In genomic region chr17:79473111-79473835, GRCh38 we compare ENCODE assay signal across 1 cellular context.
A peak's percentile ranks its signal among the peaks of the same experiment; 100 is the strongest.
TF ChIP-seq lines count a peak whose summit lies in the region.

No MANE protein-coding gene starts in this region.

TF ChIP-seq in A549, 52 proteins besides CTCF, POLR2A, EP300 and RAD21 (continued from another document):
- TF ChIP-seq HEYL (CRISPR knock-in tag; IDR thresholded peaks at IDR 0.05): no peak
- no peak for TF ChIP-seq PHF8 (IDR thresholded peaks at IDR 0.05; ENCODE audit: borderline replicate concordance, low read depth)
- peak; percentile 95 for TF ChIP-seq EHF (CRISPR knock-in tag; IDR thresholded peaks at IDR 0.05)
- TF ChIP-seq RNF2 (IDR thresholded peaks at IDR 0.05; ENCODE audit: borderline replicate concordance, low read depth): no peak
- TF ChIP-seq CHD2 (IDR thresholded peaks at IDR 0.05; ENCODE audit: low read length, partially characterized antibody): peak; percentile 37
- TF ChIP-seq, protein P1, sequence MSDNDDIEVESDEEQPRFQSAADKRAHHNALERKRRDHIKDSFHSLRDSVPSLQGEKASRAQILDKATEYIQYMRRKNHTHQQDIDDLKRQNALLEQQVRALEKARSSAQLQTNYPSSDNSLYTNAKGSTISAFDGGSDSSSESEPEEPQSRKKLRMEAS (IDR thresholded peaks at IDR 0.05): peak; percentile 87
- TF ChIP-seq RCOR1 (IDR thresholded peaks at IDR 0.05; ENCODE audit: low read depth, low read length): no peak
- TF ChIP-seq CEBPB (IDR thresholded peaks at IDR 0.05): peak; percentile 90 to 91
- TF ChIP-seq CBX2 (IDR thresholded peaks at IDR 0.05; ENCODE audit: borderline replicate concordance, low read depth): no peak
- TF ChIP-seq, protein P2, sequence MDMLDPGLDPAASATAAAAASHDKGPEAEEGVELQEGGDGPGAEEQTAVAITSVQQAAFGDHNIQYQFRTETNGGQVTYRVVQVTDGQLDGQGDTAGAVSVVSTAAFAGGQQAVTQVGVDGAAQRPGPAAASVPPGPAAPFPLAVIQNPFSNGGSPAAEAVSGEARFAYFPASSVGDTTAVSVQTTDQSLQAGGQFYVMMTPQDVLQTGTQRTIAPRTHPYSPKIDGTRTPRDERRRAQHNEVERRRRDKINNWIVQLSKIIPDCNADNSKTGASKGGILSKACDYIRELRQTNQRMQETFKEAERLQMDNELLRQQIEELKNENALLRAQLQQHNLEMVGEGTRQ (IDR thresholded peaks at IDR 0.05): peak; percentile 60; the same call in 1 of the 2 replicates
- no peak for TF ChIP-seq TFCP2L1 (CRISPR knock-in tag; IDR thresholded peaks at IDR 0.05)
- peak; percentile 99 for TF ChIP-seq GATA3 (IDR thresholded peaks at IDR 0.05; ENCODE audit: borderline replicate concordance)
- TF ChIP-seq EHMT2 (IDR thresholded peaks at IDR 0.05; ENCODE audit: low read depth): no peak
- no peak for TF ChIP-seq CBX8 (IDR thresholded peaks at IDR 0.05)
- TF ChIP-seq BHLHE40 (IDR thresholded peaks at IDR 0.05; ENCODE audit: low read depth, low read length): no peak; the same call in 1 of the 2 replicates
- peak; percentile 95 for TF ChIP-seq HOXB5 (CRISPR knock-in tag; IDR thresholded peaks at IDR 0.05)
- peak; percentile 25; the same call in 1 of the 2 replicates for TF ChIP-seq ZNF302 (CRISPR knock-in tag; IDR thresholded peaks at IDR 0.05)
- no peak for TF ChIP-seq NPAS2 (CRISPR knock-in tag; IDR thresholded peaks at IDR 0.05; ENCODE audit: borderline replicate concordance)
- TF ChIP-seq ZFP36 (IDR thresholded peaks at IDR 0.05; ENCODE audit: borderline replicate concordance, partially characterized antibody): no peak
- TF ChIP-seq NR3C1 (IDR thresholded peaks at IDR 0.05): no peak
- peak; percentile 76; the same call in 1 of the 2 replicates for TF ChIP-seq FOXS1 (CRISPR knock-in tag; IDR thresholded peaks at IDR 0.05)
- no peak for TF ChIP-seq ZC3H11A (IDR thresholded peaks at IDR 0.05)
- no peak for TF ChIP-seq HDAC2 (IDR thresholded peaks at IDR 0.05)
- no peak for TF ChIP-seq MAZ (IDR thresholded peaks at IDR 0.05; ENCODE audit: borderline replicate concordance, low read depth, low read length)
- TF ChIP-seq BCL3 (IDR thresholded peaks at IDR 0.05): peak; percentile 99
- peak; percentile 96 for TF ChIP-seq JUNB (IDR thresholded peaks at IDR 0.05)
- TF ChIP-seq RARB (CRISPR knock-in tag; IDR thresholded peaks at IDR 0.05): peak; percentile 99
- no peak for TF ChIP-seq CHD4 (IDR thresholded peaks at IDR 0.05; ENCODE audit: borderline replicate concordance)
- TF ChIP-seq, protein P3, sequence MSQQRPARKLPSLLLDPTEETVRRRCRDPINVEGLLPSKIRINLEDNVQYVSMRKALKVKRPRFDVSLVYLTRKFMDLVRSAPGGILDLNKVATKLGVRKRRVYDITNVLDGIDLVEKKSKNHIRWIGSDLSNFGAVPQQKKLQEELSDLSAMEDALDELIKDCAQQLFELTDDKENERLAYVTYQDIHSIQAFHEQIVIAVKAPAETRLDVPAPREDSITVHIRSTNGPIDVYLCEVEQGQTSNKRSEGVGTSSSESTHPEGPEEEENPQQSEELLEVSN (IDR thresholded peaks at IDR 0.05; ENCODE audit: borderline replicate concordance, low read depth): no peak; the same call in 1 of the 2 replicates
- peak; percentile 94 for TF ChIP-seq HOXA7 (CRISPR knock-in tag; IDR thresholded peaks at IDR 0.05)
- peak; percentile 88; the same call in 1 of the 2 replicates for TF ChIP-seq HOXB13 (CRISPR knock-in tag; IDR thresholded peaks at IDR 0.05; ENCODE audit: low read depth)
- TF ChIP-seq REST (IDR thresholded peaks at IDR 0.05): peak; percentile 51; the same call in 1 of the 2 replicates
- TF ChIP-seq, protein P4, sequence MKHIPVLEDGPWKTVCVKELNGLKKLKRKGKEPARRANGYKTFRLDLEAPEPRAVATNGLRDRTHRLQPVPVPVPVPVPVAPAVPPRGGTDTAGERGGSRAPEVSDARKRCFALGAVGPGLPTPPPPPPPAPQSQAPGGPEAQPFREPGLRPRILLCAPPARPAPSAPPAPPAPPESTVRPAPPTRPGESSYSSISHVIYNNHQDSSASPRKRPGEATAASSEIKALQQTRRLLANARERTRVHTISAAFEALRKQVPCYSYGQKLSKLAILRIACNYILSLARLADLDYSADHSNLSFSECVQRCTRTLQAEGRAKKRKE (CRISPR knock-in tag; IDR thresholded peaks at IDR 0.05; ENCODE audit: low read depth): peak; percentile 91
- peak; percentile 74; the same call in 1 of the 2 replicates for TF ChIP-seq PBX3 (IDR thresholded peaks at IDR 0.05)
- peak; percentile 93; the same call in 1 of the 2 replicates for TF ChIP-seq FOSB (CRISPR knock-in tag; IDR thresholded peaks at IDR 0.05)
- peak; percentile 96 for TF ChIP-seq FOSL2 (IDR thresholded peaks at IDR 0.05)
- TF ChIP-seq FOSL2 (CRISPR knock-in tag; IDR thresholded peaks at IDR 0.05): peak; percentile 94
